ENCODE assay signal across 8 cellular contexts in the genomic region with DNA sequence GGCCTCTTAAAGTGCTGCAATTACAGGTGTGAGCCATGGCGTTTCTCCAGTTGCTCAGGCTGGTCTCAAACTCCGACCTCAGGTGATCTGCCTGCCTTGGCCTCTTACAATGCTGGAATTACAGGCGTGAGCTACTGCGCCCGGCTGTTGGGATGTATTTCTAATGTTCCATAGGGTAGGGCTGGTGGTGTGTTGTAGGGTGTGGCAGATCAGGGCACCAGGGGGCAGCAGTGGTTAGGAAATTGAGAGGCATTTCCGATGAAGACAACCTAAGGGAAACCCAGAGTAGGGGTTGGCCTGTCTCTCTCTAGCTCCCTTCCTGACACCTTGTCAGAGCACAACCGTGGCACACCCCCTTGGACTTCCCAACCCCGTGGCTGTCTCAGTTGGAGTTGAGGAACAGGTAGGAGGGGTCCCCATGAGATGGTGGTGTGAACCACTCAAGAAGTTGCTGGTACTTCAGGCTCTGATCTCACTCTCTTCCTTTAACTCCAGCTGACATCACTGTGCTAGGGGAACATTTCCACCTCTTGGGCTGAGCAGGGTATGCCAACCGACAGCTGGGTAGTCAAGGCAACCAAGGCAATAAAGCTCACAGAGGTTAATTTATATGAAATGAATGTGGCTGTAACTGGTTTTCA. TPM values are rescaled to one million over a fixed set of nuclear protein-coding genes. Genes with fewer than 3 reads are reported as not detected.
A peak's percentile ranks its signal among the peaks of the same experiment; 100 is the strongest.
DNase-seq lines count a peak whose midpoint lies in the region; ATAC-seq, FAIRE-seq and TF ChIP-seq lines count a peak whose summit lies in the region.

No MANE protein-coding gene starts in this region.

- TF ChIP-seq EP300 in gastroesophageal sphincter (IDR thresholded peaks at IDR 0.05), result no peak

- H3K36me3 ChIP-seq in gastroesophageal sphincter, result no peaks in the 10 kb centered on the region

- H3K27ac ChIP-seq in gastroesophageal sphincter, result no peak overlapping the region

- H3K27me3 ChIP-seq in gastroesophageal sphincter, result no peaks in the 10 kb centered on the region

- no peak for TF ChIP-seq POLR2A in gastroesophageal sphincter (IDR thresholded peaks at IDR 0.05)

- no peak overlapping the region for H3K4me3 ChIP-seq in gastroesophageal sphincter

- no peaks in the 10 kb centered on the region for H3K4me1 ChIP-seq in gastroesophageal sphincter

- DNase-seq in GDM1 (lab: John Stamatoyannopoulos, UW), result peak; percentile 31
- peak; percentile 60 for DNase-seq in M059J (ENCODE audit: low read depth)
- DNase-seq in RPMI8226, result peak; percentile 78
- DNase-seq in activated T-helper 9 cell treated with anti-CD3 and anti-CD28 coated beads, Interleukin-2, amount 50 U/mL, for 16 hours (ENCODE audit: low read depth), result peak; percentile 68
- DNase-seq in posterior cingulate gyrus, result peak; percentile 30 to 94 (median 75)
- peak; percentile 87 for DNase-seq in urothelium cell line (ENCODE audit: low spot score)

- WGBS in gastroesophageal sphincter (ENCODE audit: low coverage in 1 of 2), 2 donors, result 24 to 80% methylated on average over 1 to 3 of the region's 9 CpGs

- ATAC-seq in gastroesophageal sphincter (peak; percentile 48), HG02852 (IDR thresholded peaks at IDR 0.05; ENCODE audit: unreplicated experiment) (no peak)

- peak; percentile 92 for FAIRE-seq in urothelium cell line (lab: Jason Lieb, UNC)

- no peaks in the 10 kb centered on the region for H3K9me3 ChIP-seq in gastroesophageal sphincter

- intact Hi-C loops in posterior cingulate gyrus (cut with DNase I), result loop anchor here (5.0 kb wide), 2 partner anchors 290 to 495 kb away; partner anchors contain the start of gene FBXO7

- TF ChIP-seq CTCF in gastroesophageal sphincter (IDR thresholded peaks at IDR 0.05), result peak; percentile 17 to 71 (median 51)

RNA-seq across cellular contexts. Expression of gene YWHAH, which starts 32.9 kb away (rescaled TPM):
- 176 and 196 TPM in 2 replicates for total RNA-seq in M059J (2014; rRNA removed; shearing (Covaris generic))
- 100 to 1,000 TPM; 127 to 263 (median 169) TPM for total RNA-seq in gastroesophageal sphincter

Comparison
In these comparisons a context has a peak if more than half of its experiments do, and no peak if none do; other contexts are left out.
1. DNase-seq: peak in every context shown above with its lines; median percentile 87 in urothelium cell line; 78 in RPMI8226; 75 in posterior cingulate gyrus; 68 in activated T-helper 9 cell treated with anti-CD3 and anti-CD28 coated beads, Interleukin-2, amount 50 U/mL, for 16 hours; 60 in M059J; 31 in GDM1.